In the genomic region with DNA sequence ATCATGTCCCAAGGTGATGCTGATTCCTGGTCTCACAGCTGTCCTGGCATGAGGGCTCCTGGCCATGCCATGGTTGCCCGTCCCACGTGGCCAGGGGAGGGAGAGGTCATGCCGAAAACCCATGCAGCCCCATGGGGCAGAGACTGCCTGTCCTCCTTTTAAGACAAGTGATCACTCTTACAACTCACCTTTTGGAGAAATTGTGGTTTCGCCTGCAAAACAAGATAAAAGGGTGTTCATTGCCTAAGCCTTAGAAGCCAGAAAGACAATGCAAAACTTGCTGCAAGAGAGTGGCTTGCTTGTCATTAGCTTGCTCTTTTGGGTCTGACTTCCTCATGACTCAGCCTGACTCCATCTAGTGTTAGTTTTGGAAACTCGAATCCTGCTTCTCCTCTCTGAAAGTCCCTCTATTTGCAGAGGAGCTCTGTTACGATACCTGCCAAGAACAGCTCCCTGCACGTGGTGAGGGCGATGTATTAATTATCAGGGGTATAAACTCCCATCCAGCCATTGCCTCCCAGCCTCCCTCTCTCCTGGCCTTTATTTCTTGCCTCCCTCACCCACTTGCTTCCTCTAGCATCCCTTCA, we compare ENCODE assay signal across 1 cellular context.
A peak's percentile ranks its signal among the peaks of the same experiment; 100 is the strongest.
TF ChIP-seq lines count a peak whose summit lies in the region.

No MANE protein-coding gene starts in this region.

TF ChIP-seq in K562, 482 proteins besides CTCF, POLR2A, EP300 and RAD21 (continued from another document and continues in another):
- TF ChIP-seq, protein P1, sequence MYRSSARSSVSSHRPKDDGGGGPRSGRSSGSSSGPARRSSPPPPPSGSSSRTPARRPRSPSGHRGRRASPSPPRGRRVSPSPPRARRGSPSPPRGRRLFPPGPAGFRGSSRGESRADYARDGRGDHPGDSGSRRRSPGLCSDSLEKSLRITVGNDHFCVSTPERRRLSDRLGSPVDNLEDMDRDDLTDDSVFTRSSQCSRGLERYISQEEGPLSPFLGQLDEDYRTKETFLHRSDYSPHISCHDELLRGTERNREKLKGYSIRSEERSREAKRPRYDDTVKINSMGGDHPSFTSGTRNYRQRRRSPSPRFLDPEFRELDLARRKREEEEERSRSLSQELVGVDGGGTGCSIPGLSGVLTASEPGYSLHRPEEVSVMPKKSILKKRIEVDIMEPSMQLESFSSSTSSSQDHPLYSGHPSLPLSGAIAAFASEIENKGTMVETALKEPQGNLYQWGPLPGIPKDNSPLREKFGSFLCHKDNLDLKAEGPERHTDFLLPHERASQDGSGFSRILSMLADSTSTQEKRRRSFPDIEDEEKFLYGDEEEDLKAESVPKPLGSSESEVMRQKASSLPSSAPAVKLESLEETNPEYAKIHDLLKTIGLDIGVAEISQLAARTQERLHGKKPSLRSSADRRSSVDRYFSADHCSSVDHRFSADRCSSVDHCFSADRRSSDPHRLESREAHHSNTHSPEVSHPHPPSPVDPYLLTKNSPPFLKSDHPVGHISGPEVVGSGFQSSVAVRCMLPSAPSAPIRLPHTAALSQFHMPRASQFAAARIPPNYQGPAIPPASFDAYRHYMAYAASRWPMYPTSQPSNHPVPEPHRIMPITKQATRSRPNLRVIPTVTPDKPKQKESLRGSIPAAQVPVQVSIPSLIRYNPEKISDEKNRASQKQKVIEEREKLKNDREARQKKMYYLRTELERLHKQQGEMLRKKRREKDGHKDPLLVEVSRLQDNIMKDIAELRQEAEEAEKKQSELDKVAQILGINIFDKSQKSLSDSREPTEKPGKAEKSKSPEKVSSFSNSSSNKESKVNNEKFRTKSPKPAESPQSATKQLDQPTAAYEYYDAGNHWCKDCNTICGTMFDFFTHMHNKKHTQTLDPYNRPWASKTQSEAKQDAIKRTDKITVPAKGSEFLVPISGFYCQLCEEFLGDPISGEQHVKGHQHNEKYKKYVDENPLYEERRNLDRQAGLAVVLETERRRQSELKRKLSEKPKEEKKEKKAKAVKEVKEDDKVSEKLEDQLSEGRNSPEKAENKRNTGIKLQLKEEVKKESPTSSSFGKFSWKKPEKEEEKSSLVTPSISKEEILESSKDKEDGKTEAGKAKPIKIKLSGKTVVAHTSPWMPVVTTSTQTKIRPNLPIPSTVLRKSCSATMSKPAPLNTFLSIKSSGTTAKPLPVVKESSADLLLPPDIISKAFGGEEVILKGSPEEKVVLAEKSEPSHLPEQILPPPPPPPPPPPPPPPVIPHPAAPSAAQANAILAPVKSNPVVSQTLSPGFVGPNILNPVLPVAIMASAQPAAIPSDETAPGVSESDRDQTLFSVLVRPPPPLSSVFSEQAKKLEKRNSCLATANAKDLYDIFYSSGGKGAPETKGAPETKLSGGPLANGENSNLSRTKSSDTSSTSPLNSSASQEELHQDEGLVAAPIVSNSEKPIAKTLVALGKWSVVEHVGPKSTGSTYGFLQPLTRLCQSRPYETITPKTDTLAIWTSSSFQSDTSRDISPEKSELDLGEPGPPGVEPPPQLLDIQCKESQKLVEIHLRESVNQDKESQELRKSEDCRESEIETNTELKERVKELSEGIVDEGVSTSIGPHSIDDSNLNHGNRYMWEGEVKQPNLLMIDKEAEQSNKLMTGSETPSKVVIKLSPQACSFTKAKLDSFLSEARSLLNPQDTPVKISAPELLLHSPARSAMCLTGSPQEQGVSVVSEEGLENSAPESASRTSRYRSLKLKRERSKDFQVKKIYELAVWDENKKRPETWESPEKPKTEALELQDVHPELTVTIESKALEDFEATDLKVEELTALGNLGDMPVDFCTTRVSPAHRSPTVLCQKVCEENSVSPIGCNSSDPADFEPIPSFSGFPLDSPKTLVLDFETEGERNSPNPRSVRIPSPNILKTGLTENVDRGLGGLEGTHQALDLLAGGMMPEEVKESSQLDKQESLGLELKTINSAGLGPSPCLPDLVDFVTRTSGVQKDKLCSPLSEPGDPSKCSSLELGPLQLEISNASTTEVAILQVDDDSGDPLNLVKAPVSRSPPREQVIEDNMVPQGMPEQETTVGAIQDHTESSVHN (IDR thresholded peaks at IDR 0.05; ENCODE audit: borderline replicate concordance in 1 of 2, low read depth in 1 of 2), result no peak
- TF ChIP-seq TARDBP (IDR thresholded peaks at IDR 0.05) (no peak; the same call in 1 of the 2 replicates), ZNF184 (CRISPR knock-in tag; IDR thresholded peaks at IDR 0.05) (no peak), SRSF9 (IDR thresholded peaks at IDR 0.05; ENCODE audit: borderline replicate concordance, low read depth, low read length) (no peak), GATA2 (CRISPR knock-in tag; IDR thresholded peaks at IDR 0.05) (peak; percentile 89), HNRNPLL (IDR thresholded peaks at IDR 0.05; ENCODE audit: low read depth, low read length, poor library complexity, severe bottlenecking) (no peak), PHTF2 (CRISPR knock-in tag; IDR thresholded peaks at IDR 0.05) (no peak), CSDE1 (IDR thresholded peaks at IDR 0.05) (no peak), HMGN3 (IDR thresholded peaks at IDR 0.05; ENCODE audit: borderline replicate concordance, extremely low read depth, insufficient read length, low read depth, low read length) (no peak), HOXB6 (CRISPR knock-in tag; IDR thresholded peaks at IDR 0.05; ENCODE audit: borderline replicate concordance) (no peak), ZKSCAN3 (CRISPR knock-in tag; IDR thresholded peaks at IDR 0.05) (no peak), PTTG1 (tag; IDR thresholded peaks at IDR 0.05; ENCODE audit: low read depth) (no peak), PYGO2 (tag; IDR thresholded peaks at IDR 0.05) (no peak), BCL6 (CRISPR knock-in tag; IDR thresholded peaks at IDR 0.05) (0 out of 2 replicates have a peak, but pooled peaks have one; percentile 28), ZNF232 (CRISPR knock-in tag; IDR thresholded peaks at IDR 0.05) (no peak), BMI1 (IDR thresholded peaks at IDR 0.05; ENCODE audit: low read length) (no peak), ZNF354B (CRISPR knock-in tag; IDR thresholded peaks at IDR 0.05) (no peak), PHB (CRISPR knock-in tag; IDR thresholded peaks at IDR 0.05) (no peak), CBX5 (IDR thresholded peaks at IDR 0.05; ENCODE audit: borderline replicate concordance, low read depth) (no peak), FUS (optimal IDR thresholded peaks at IDR 0.05; ENCODE audit: low read depth, low read length) (no peak), SPI1 (IDR thresholded peaks at IDR 0.05; ENCODE audit: borderline replicate concordance, low read depth, low read length) (peak; percentile 83), ZNF165 (CRISPR knock-in tag; IDR thresholded peaks at IDR 0.05; ENCODE audit: borderline replicate concordance) (no peak), MTF1 (CRISPR knock-in tag; IDR thresholded peaks at IDR 0.05; ENCODE audit: borderline replicate concordance) (no peak), FOXA1 (IDR thresholded peaks at IDR 0.05; ENCODE audit: borderline replicate concordance) (no peak), NFIX (CRISPR knock-in tag; IDR thresholded peaks at IDR 0.05; ENCODE audit: low read depth) (no peak), PRMT5 (CRISPR knock-in tag; IDR thresholded peaks at IDR 0.05) (no peak), RUNX1 (IDR thresholded peaks at IDR 0.05; ENCODE audit: low read depth) (no peak), MYC (IDR thresholded peaks at IDR 0.05; ENCODE audit: low read depth, low read length) (peak; percentile 72), MYC (CRISPR knock-in tag; IDR thresholded peaks at IDR 0.05; ENCODE audit: borderline replicate concordance, low read depth) (no peak), FOXK1 (CRISPR knock-in tag; IDR thresholded peaks at IDR 0.05; ENCODE audit: borderline replicate concordance) (0 out of 2 replicates have a peak, but pooled peaks have one; percentile 30), ZC3H4 (CRISPR knock-in tag; IDR thresholded peaks at IDR 0.05; ENCODE audit: borderline replicate concordance) (no peak)
- TF ChIP-seq, protein P2, sequence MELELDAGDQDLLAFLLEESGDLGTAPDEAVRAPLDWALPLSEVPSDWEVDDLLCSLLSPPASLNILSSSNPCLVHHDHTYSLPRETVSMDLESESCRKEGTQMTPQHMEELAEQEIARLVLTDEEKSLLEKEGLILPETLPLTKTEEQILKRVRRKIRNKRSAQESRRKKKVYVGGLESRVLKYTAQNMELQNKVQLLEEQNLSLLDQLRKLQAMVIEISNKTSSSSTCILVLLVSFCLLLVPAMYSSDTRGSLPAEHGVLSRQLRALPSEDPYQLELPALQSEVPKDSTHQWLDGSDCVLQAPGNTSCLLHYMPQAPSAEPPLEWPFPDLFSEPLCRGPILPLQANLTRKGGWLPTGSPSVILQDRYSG (tag; conservative IDR thresholded peaks at IDR 0.05; ENCODE audit: low read depth), result 0 out of 2 replicates have a peak, but pooled peaks have one; percentile 68
- TF ChIP-seq, protein P3, sequence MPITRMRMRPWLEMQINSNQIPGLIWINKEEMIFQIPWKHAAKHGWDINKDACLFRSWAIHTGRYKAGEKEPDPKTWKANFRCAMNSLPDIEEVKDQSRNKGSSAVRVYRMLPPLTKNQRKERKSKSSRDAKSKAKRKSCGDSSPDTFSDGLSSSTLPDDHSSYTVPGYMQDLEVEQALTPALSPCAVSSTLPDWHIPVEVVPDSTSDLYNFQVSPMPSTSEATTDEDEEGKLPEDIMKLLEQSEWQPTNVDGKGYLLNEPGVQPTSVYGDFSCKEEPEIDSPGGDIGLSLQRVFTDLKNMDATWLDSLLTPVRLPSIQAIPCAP (CRISPR knock-in tag; IDR thresholded peaks at IDR 0.05; ENCODE audit: borderline replicate concordance), result no peak
- TF ChIP-seq, protein P4, sequence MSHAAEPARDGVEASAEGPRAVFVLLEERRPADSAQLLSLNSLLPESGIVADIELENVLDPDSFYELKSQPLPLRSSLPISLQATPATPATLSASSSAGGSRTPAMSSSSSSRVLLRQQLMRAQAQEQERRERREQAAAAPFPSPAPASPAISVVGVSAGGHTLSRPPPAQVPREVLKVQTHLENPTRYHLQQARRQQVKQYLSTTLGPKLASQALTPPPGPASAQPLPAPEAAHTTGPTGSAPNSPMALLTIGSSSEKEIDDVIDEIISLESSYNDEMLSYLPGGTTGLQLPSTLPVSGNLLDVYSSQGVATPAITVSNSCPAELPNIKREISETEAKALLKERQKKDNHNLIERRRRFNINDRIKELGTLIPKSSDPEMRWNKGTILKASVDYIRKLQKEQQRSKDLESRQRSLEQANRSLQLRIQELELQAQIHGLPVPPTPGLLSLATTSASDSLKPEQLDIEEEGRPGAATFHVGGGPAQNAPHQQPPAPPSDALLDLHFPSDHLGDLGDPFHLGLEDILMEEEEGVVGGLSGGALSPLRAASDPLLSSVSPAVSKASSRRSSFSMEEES (CRISPR knock-in tag; IDR thresholded peaks at IDR 0.05), result no peak
- TF ChIP-seq, protein P5, sequence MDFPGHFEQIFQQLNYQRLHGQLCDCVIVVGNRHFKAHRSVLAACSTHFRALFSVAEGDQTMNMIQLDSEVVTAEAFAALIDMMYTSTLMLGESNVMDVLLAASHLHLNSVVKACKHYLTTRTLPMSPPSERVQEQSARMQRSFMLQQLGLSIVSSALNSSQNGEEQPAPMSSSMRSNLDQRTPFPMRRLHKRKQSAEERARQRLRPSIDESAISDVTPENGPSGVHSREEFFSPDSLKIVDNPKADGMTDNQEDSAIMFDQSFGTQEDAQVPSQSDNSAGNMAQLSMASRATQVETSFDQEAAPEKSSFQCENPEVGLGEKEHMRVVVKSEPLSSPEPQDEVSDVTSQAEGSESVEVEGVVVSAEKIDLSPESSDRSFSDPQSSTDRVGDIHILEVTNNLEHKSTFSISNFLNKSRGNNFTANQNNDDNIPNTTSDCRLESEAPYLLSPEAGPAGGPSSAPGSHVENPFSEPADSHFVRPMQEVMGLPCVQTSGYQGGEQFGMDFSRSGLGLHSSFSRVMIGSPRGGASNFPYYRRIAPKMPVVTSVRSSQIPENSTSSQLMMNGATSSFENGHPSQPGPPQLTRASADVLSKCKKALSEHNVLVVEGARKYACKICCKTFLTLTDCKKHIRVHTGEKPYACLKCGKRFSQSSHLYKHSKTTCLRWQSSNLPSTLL (IDR thresholded peaks at IDR 0.05), result no peak
- TF ChIP-seq, protein P6, sequence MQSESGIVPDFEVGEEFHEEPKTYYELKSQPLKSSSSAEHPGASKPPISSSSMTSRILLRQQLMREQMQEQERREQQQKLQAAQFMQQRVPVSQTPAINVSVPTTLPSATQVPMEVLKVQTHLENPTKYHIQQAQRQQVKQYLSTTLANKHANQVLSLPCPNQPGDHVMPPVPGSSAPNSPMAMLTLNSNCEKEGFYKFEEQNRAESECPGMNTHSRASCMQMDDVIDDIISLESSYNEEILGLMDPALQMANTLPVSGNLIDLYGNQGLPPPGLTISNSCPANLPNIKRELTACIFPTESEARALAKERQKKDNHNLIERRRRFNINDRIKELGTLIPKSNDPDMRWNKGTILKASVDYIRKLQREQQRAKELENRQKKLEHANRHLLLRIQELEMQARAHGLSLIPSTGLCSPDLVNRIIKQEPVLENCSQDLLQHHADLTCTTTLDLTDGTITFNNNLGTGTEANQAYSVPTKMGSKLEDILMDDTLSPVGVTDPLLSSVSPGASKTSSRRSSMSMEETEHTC (IDR thresholded peaks at IDR 0.05), result peak; percentile 17; the same call in 1 of the 2 replicates
- TF ChIP-seq, protein P7, sequence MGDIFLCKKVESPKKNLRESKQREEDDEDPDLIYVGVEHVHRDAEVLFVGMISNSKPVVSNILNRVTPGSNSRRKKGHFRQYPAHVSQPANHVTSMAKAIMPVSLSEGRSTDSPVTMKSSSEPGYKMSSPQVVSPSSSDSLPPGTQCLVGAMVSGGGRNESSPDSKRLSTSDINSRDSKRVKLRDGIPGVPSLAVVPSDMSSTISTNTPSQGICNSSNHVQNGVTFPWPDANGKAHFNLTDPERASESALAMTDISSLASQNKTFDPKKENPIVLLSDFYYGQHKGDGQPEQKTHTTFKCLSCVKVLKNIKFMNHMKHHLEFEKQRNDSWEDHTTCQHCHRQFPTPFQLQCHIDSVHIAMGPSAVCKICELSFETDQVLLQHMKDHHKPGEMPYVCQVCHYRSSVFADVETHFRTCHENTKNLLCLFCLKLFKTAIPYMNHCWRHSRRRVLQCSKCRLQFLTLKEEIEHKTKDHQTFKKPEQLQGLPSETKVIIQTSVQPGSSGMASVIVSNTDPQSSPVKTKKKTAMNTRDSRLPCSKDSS (IDR thresholded peaks at IDR 0.05; ENCODE audit: low read depth, partially characterized antibody), result no peak
